In genomic region chr2:149924028-149924427, GRCh38 we compare ENCODE assay signal across 1 cellular context.
TF ChIP-seq lines count a peak whose summit lies in the region.

No MANE protein-coding gene starts in this region.

TF ChIP-seq in GM23338, 12 proteins besides CTCF, POLR2A, EP300 and RAD21 (continued from another document):
- TF ChIP-seq REST (IDR thresholded peaks at IDR 0.05; ENCODE audit: unreplicated experiment) (no peak), CREB1 (CRISPR knock-in tag; IDR thresholded peaks at IDR 0.05; ENCODE audit: low read depth) (no peak), STAT1 (IDR thresholded peaks at IDR 0.05; ENCODE audit: unreplicated experiment) (no peak), POLR2AphosphoS5 (IDR thresholded peaks at IDR 0.05; ENCODE audit: low read depth) (no peak), ZNF114 (CRISPR knock-in tag; IDR thresholded peaks at IDR 0.05) (no peak), NANOG (IDR thresholded peaks at IDR 0.05; ENCODE audit: borderline replicate concordance) (no peak), EZH2 (IDR thresholded peaks at IDR 0.05; ENCODE audit: low read depth, unreplicated experiment) (no peak), JUNB (IDR thresholded peaks at IDR 0.05; ENCODE audit: unreplicated experiment) (no peak), EZH2phosphoT487 (IDR thresholded peaks at IDR 0.05; ENCODE audit: unreplicated experiment) (no peak)
